ENCODE assay signal across 10 cellular contexts in the genomic region with DNA sequence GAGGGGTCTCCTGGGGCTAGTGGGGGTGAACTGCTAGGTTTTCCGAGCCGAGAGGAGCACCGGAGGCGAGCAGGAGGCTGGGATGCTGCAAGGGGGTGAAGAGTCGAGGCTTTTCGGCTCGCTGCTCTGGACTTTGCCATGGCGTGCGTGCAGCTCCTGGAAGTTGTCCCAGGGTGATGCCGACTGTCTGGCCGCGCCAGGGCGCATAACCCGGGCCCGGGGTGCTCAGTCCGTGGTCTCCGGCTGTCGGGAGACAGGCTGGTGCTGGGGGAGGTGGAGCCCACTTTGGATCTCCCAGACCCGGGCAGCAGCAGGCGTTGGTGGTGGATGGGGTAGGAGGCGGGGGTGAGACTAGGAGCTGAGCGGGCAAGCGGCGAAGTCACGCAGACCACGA. TPM values are rescaled to one million over a fixed set of nuclear protein-coding genes. Genes with fewer than 3 reads are reported as not detected.
DNase-seq lines count a peak whose midpoint lies in the region; ATAC-seq and TF ChIP-seq lines count a peak whose summit lies in the region.
"Had no signal": no experiment of that assay in that cellular context is flagged by ENCODE, and none has a peak within 500 bp of the region (broad histone marks: within the 10 kb centered on the region; RNA-seq: fewer than 3 reads in every experiment).

No MANE protein-coding gene starts in this region.

- in situ Hi-C loops in GM23248 (cut with MboI): no loop called here
- in situ Hi-C loops in astrocyte of the spinal cord (cut with HindIII; ENCODE audit: low sequenced_read_pairs): no loop called here

- no peaks in the 10 kb centered on the region for H3K9me3 ChIP-seq in GM23248 (ENCODE audit: low read depth)
- H3K9me3 ChIP-seq in iPS-15b (ENCODE audit: control insufficient read depth, insufficient read depth, low read length): no peaks in the 10 kb centered on the region
- no peaks in the 10 kb centered on the region for H3K9me3 ChIP-seq in skeletal muscle satellite cell (replicated peaks; ENCODE audit: low read length)

- WGBS in GM23248 (ENCODE audit: low coverage in 1 of 2, low lambda C conversion rate in 2 of 2, missing lambda C conversion rate in 2 of 2), 2 experiments: 0 to 1% methylated on average over 2 to 21 of the region's 26 CpGs

- TF ChIP-seq CTCF in astrocyte of the spinal cord (IDR thresholded peaks at IDR 0.05; ENCODE audit: low read depth, low read length): no peak

- H3K9ac ChIP-seq in GM23248 (peak overlapping the region; percentile 93), iPS-15b (ENCODE audit: low read depth, low read length) (no peak overlapping the region), skeletal muscle satellite cell (ENCODE audit: low read depth, low read length) (peak overlapping the region; percentile 35)

- peaks cover 32% of the 10 kb centered on the region for H3F3A ChIP-seq in GM23248 (ENCODE audit: insufficient read depth)

- H4K20me1 ChIP-seq in GM23248 (ENCODE audit: insufficient read depth): no peaks in the 10 kb centered on the region

- H3K9me2 ChIP-seq in GM23248 (ENCODE audit: insufficient read depth): no peaks in the 10 kb centered on the region

- H3K4me2 ChIP-seq in GM23248 (ENCODE audit: unreplicated experiment) (peak overlapping the region; percentile 94), skeletal muscle satellite cell (ENCODE audit: low read length) (peak overlapping the region; percentile 79)

- H3K27ac ChIP-seq in GM23248: peak overlapping the region; percentile 88

- H3K4me1 ChIP-seq in GM23248 (ENCODE audit: insufficient read depth): peaks cover 22% of the 10 kb centered on the region
- H3K4me1 ChIP-seq in iPS-15b (ENCODE audit: control insufficient read depth, insufficient read depth, low read length): peaks cover 17% of the 10 kb centered on the region
- H3K4me1 ChIP-seq in skeletal muscle satellite cell (ENCODE audit: control insufficient read depth, insufficient read depth, low read length): no peaks in the 10 kb centered on the region

- peak overlapping the region; percentile 87 for H3K4me3 ChIP-seq in GM23248
- peak overlapping the region; percentile 41 for H3K4me3 ChIP-seq in astrocyte of the spinal cord (ENCODE audit: low read depth, low read length)
- peak overlapping the region; percentile 72 for H3K4me3 ChIP-seq in iPS-15b (ENCODE audit: low read depth, low read length)
- H3K4me3 ChIP-seq in skeletal muscle satellite cell (ENCODE audit: low read length): peak overlapping the region; percentile 67

- no peak for ATAC-seq in HG03025 (IDR thresholded peaks at IDR 0.05; ENCODE audit: low FRiP score, unreplicated experiment)

- DNase-seq in GM23248 (peak; percentile 69), astrocyte of the spinal cord (ENCODE audit: low read depth, low spot score) (no peak), RKO (ENCODE audit: low spot score) (no peak), DMS79 (lab: John Stamatoyannopoulos, UW) (no peak)
- DNase-seq in effector CD4-positive, alpha-beta T cell: no peak

- peaks cover 52% of the 10 kb centered on the region for H3K79me2 ChIP-seq in GM23248 (ENCODE audit: insufficient read depth)

- H3K36me3 ChIP-seq in GM23248 (ENCODE audit: low read depth) (no peaks in the 10 kb centered on the region), iPS-15b (ENCODE audit: control insufficient read depth, insufficient read depth, low read length) (no peaks in the 10 kb centered on the region), skeletal muscle satellite cell (ENCODE audit: insufficient read depth, low read length) (no peaks in the 10 kb centered on the region)

- no peaks in the 10 kb centered on the region for H3K27me3 ChIP-seq in GM23248 (replicated peaks; ENCODE audit: insufficient read depth)
- peaks cover 34% of the 10 kb centered on the region for H3K27me3 ChIP-seq in iPS-15b (ENCODE audit: control insufficient read depth, insufficient read depth, low read length)
- no peaks in the 10 kb centered on the region for H3K27me3 ChIP-seq in skeletal muscle satellite cell (ENCODE audit: control insufficient read depth, insufficient read depth, low read length)

- H2AFZ ChIP-seq in GM23248: peak overlapping the region; percentile 75

RNA-seq across cellular contexts. Expression of a gene that starts 0.8 kb away (rescaled TPM):
- 36.0 TPM in 2 replicates for total RNA-seq in GM23248 (2014; rRNA removed; shearing (Covaris generic))
- 46.0 and 52.4 TPM in 2 replicates for polyA plus RNA-seq in GM23248 (2016; fragmentation: Nextera tagmentation; extraction: Ambion mirVana)
- total RNA-seq in skeletal muscle satellite cell (2012; rRNA removed): 1.0 and 2.0 TPM in 2 replicates
- total RNA-seq: activated T-helper 1 cell treated with anti-CD3 and anti-CD28 coated beads, Interleukin-12 subunit alpha, Interleukin-12 subunit beta, Interleukin-2, Interleukin-4 antibody, amounts not matched to agents 30 ng/mL and 10 ng/mL and 1 ng/mL, durations not matched to agents 14 hours and 24 hours and 36 hours; lung microvascular endothelial cell had no signal
